In the genomic region with DNA sequence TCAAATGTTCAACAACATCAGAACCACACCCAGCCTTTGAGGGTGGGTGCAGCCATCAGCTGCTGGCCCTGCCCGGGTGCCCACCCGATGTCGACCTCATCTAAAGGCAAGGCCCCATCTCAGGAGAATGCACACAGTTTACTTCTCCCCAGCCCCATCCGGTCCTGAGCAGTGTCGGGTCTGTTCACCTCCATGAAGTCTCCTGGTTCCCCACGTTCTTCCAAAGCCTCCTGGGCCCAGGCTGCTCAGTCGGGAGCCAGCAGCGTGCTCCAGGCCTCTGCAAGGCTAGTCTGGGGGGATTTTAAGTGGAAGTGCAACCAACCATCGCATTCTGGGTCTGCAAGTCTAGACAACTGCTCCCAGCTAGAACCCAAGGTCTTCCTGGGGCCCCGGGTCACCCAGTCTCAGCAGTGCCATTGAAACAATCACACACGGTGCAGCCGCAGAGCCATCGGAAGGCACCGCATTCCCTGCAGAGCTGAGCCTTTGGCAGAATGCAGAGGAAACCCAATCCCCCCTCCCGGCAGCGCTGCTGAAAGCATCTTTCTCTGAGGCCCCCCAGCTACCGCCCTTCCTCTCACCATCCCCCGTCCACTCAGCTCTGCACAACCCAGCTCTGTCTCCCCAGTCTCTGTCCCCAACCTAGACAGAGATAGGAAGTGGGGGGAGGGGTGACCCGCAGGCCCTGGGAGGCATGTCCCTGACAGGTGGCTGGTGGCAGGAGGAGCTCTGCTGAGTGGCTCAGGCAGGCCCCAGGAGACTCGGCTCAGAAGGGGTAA, we compare ENCODE assay signal across 8 cellular contexts. TPM values are rescaled to one million over a fixed set of nuclear protein-coding genes. Genes with fewer than 3 reads are reported as not detected.
A peak's percentile ranks its signal among the peaks of the same experiment; 100 is the strongest.
DNase-seq lines count a peak whose midpoint lies in the region; ATAC-seq and TF ChIP-seq lines count a peak whose summit lies in the region.

No MANE protein-coding gene starts in this region.

- intact Hi-C loops in spleen (cut with DNase I; ENCODE audit: low total_unique reads), result no loop called here

- TF ChIP-seq EP300 in tibial nerve (IDR thresholded peaks at IDR 0.05), result no peak

- no peaks in the 10 kb centered on the region for H3K27me3 ChIP-seq in spleen (replicated peaks in 1 of 7)
- no peaks in the 10 kb centered on the region for H3K27me3 ChIP-seq in CD8-positive, alpha-beta memory T cell (ENCODE audit: insufficient read depth, low read length, poor library complexity, severe bottlenecking)
- H3K27me3 ChIP-seq in tibial nerve, result no peaks in the 10 kb centered on the region

- CTCF ChIA-PET in CD8-positive, alpha-beta memory T cell (lab: Charles Lee), result no interaction called here

- H3K4me3 Mint-ChIP-seq in activated naive CD8-positive, alpha-beta T cell treated with anti-CD3 and anti-CD28 coated beads, Interleukin-2, amount 10 ng/mL, durations not matched to agents 7 days and 5 days, result peak overlapping the region; percentile 48
- no peak overlapping the region for H3K4me3 Mint-ChIP-seq in activated naive CD8-positive, alpha-beta T cell treated with anti-CD3 and anti-CD28 coated beads, Interleukin-2, amount 50 U/mL, for 24 hours
- no peak overlapping the region for H3K4me3 Mint-ChIP-seq in CD8-positive, alpha-beta memory T cell

- TF ChIP-seq POLR2A in spleen (IDR thresholded peaks at IDR 0.05) (no peak), tibial nerve (IDR thresholded peaks at IDR 0.05) (no peak)

- peak overlapping the region; percentile 84 for H3K27ac Mint-ChIP-seq in activated naive CD8-positive, alpha-beta T cell treated with anti-CD3 and anti-CD28 coated beads, Interleukin-2, amount 10 ng/mL, durations not matched to agents 7 days and 5 days
- H3K27ac Mint-ChIP-seq in activated naive CD8-positive, alpha-beta T cell treated with anti-CD3 and anti-CD28 coated beads, Interleukin-2, amount 50 U/mL, for 24 hours, result no peak overlapping the region
- H3K27ac Mint-ChIP-seq in CD8-positive, alpha-beta memory T cell, result no peak overlapping the region

- 37 to 57% (median 41%) methylated on average over 15 to 20 of the region's 20 CpGs for WGBS in spleen, 5 donors
- WGBS in tibial nerve, 2 donors, result 37 to 43% methylated on average over 16 to 20 of the region's 20 CpGs

- 0 out of 2 replicates have a peak, but pooled peaks cover 4% of the 10 kb centered on the region for H3K9me3 ChIP-seq in SK-N-MC (ENCODE audit: low read depth, low read length)
- peaks cover 7 to 30% (median 25%) of the 10 kb centered on the region in 8 donors for H3K9me3 ChIP-seq in spleen
- H3K9me3 ChIP-seq in CD8-positive, alpha-beta memory T cell (ENCODE audit: low read length), result peaks cover 3% of the 10 kb centered on the region
- H3K9me3 ChIP-seq in tibial nerve, result peaks cover 0 to 14% (median 3%) of the 10 kb centered on the region in 4 donors

- H3K9me3 Mint-ChIP-seq in activated naive CD8-positive, alpha-beta T cell treated with anti-CD3 and anti-CD28 coated beads, Interleukin-2, amount 10 ng/mL, durations not matched to agents 7 days and 5 days, result peaks cover 7% of the 10 kb centered on the region
- H3K9me3 Mint-ChIP-seq in activated naive CD8-positive, alpha-beta T cell treated with anti-CD3 and anti-CD28 coated beads, Interleukin-2, amount 50 U/mL, for 24 hours, result peaks cover 9% of the 10 kb centered on the region
- H3K9me3 Mint-ChIP-seq in CD8-positive, alpha-beta memory T cell, result peaks cover 9 to 17% (median 13%) of the 10 kb centered on the region in 5 donors

- no peak for TF ChIP-seq CTCF in spleen (IDR thresholded peaks at IDR 0.05 in 8 of 11, conservative IDR thresholded peaks at IDR 0.05 in 3 of 11)
- no peak for TF ChIP-seq CTCF in tibial nerve (IDR thresholded peaks at IDR 0.05)

- H3K36me3 ChIP-seq in SK-N-MC (ENCODE audit: insufficient read depth, low read length) (no peaks in the 10 kb centered on the region), spleen (no peaks in the 10 kb centered on the region), tibial nerve (no peaks in the 10 kb centered on the region)
- H3K36me3 ChIP-seq in CD8-positive, alpha-beta memory T cell (ENCODE audit: insufficient read depth, low read length), result no peaks in the 10 kb centered on the region

- DNase-seq in activated naive CD8-positive, alpha-beta T cell treated with anti-CD3 and anti-CD28 coated beads, Interleukin-2, amount 10 ng/mL, durations not matched to agents 7 days and 5 days, result peak; percentile 64
- DNase-seq in activated naive CD8-positive, alpha-beta T cell treated with anti-CD3 and anti-CD28 coated beads, Interleukin-2, amount 50 U/mL, for 24 hours, result no peak
- DNase-seq in SK-N-MC (ENCODE audit: low read depth, low spot score), result no peak
- peak; percentile 87 for DNase-seq in spleen
- no peak for DNase-seq in COR-L47 (lab: John Stamatoyannopoulos, UW)
- no peak for DNase-seq in CD8-positive, alpha-beta memory T cell
- DNase-seq in tibial nerve (ENCODE audit: low spot score in 2 of 2), result no peak

- ATAC-seq in activated naive CD8-positive, alpha-beta T cell treated with anti-CD3 and anti-CD28 coated beads, Interleukin-2, amount 10 ng/mL, durations not matched to agents 7 days and 5 days (ENCODE audit: low read depth), result peak; percentile 92
- no peak for ATAC-seq in activated naive CD8-positive, alpha-beta T cell treated with anti-CD3 and anti-CD28 coated beads, Interleukin-2, amount 50 U/mL, for 24 hours
- peak; percentile 69 for ATAC-seq in HG03066 (IDR thresholded peaks at IDR 0.05; ENCODE audit: low read depth, unreplicated experiment)

- H3K27me3 Mint-ChIP-seq in activated naive CD8-positive, alpha-beta T cell treated with anti-CD3 and anti-CD28 coated beads, Interleukin-2, amount 10 ng/mL, durations not matched to agents 7 days and 5 days, result no peaks in the 10 kb centered on the region
- H3K27me3 Mint-ChIP-seq in activated naive CD8-positive, alpha-beta T cell treated with anti-CD3 and anti-CD28 coated beads, Interleukin-2, amount 50 U/mL, for 24 hours, result no peaks in the 10 kb centered on the region
- no peaks in the 10 kb centered on the region for H3K27me3 Mint-ChIP-seq in CD8-positive, alpha-beta memory T cell

- peaks cover 15 to 40% (median 32%) of the 10 kb centered on the region in 6 donors for H3K4me1 ChIP-seq in spleen
- no peaks in the 10 kb centered on the region for H3K4me1 ChIP-seq in CD8-positive, alpha-beta memory T cell (ENCODE audit: insufficient read depth, low read length)
- H3K4me1 ChIP-seq in tibial nerve, result peaks cover 0 to 6% (median 0%) of the 10 kb centered on the region in 4 donors

- H3K27ac ChIP-seq in SK-N-MC (peak overlapping the region; percentile 62), spleen (peak overlapping the region in 4 of 8 donors; percentile 8 to 67 (median 53)), tibial nerve (no peak overlapping the region)
- H3K27ac ChIP-seq in CD8-positive, alpha-beta memory T cell (ENCODE audit: low read depth, low read length), result no peak overlapping the region

- H3K36me3 Mint-ChIP-seq in activated naive CD8-positive, alpha-beta T cell treated with anti-CD3 and anti-CD28 coated beads, Interleukin-2, amount 10 ng/mL, durations not matched to agents 7 days and 5 days, result no peaks in the 10 kb centered on the region
- H3K36me3 Mint-ChIP-seq in activated naive CD8-positive, alpha-beta T cell treated with anti-CD3 and anti-CD28 coated beads, Interleukin-2, amount 50 U/mL, for 24 hours (ENCODE audit: low read depth), result no peaks in the 10 kb centered on the region
- H3K36me3 Mint-ChIP-seq in CD8-positive, alpha-beta memory T cell, result peaks cover 0 to 10% (median 2%) of the 10 kb centered on the region in 3 donors

- no peak overlapping the region for H3K9ac ChIP-seq in SK-N-MC (ENCODE audit: insufficient read length)

- H3K4me1 Mint-ChIP-seq in activated naive CD8-positive, alpha-beta T cell treated with anti-CD3 and anti-CD28 coated beads, Interleukin-2, amount 10 ng/mL, durations not matched to agents 7 days and 5 days, result peaks cover 10% of the 10 kb centered on the region
- peaks cover 7% of the 10 kb centered on the region for H3K4me1 Mint-ChIP-seq in activated naive CD8-positive, alpha-beta T cell treated with anti-CD3 and anti-CD28 coated beads, Interleukin-2, amount 50 U/mL, for 24 hours
- H3K4me1 Mint-ChIP-seq in CD8-positive, alpha-beta memory T cell, result peaks cover 0 to 16% (median 0%) of the 10 kb centered on the region in 3 donors

- H3K4me3 ChIP-seq in SK-N-MC (no peak overlapping the region), spleen (peak overlapping the region in 2 of 8 donors; percentile 13 to 56), tibial nerve (no peak overlapping the region)
- no peak overlapping the region for H3K4me3 ChIP-seq in CD8-positive, alpha-beta memory T cell (ENCODE audit: low read length)

- POLR2A ChIA-PET in activated naive CD8-positive, alpha-beta T cell treated with anti-CD3 and anti-CD28 coated beads, Interleukin-2, amount 10 ng/mL, durations not matched to agents 7 days and 5 days (lab: Charles Lee), result no interaction called here
- POLR2A ChIA-PET in CD8-positive, alpha-beta memory T cell (lab: Charles Lee), result no interaction called here

RNA-seq across cellular contexts. Expression of gene ESPNL, which starts 8.5 kb away (rescaled TPM):
- under 1 TPM; 0.09 to 0.11 TPM for total RNA-seq in activated naive CD8-positive, alpha-beta T cell treated with anti-CD3 and anti-CD28 coated beads, Interleukin-2, amount 10 ng/mL, durations not matched to agents 7 days and 5 days
- total RNA-seq in spleen (1 to 10 TPM in 4 of 7 donors, under 1 TPM in 3; 0.65 to 5.1 (median 1.5) TPM), tibial nerve (1 to 10 TPM in 1 of 4 donors, under 1 TPM in 1, not detected in 2; 0.44 to 2.1 TPM)
- 1 to 10 TPM; 1.3 to 6.2 (median 3.8) TPM for polyA plus RNA-seq in spleen
- total RNA-seq in CD8-positive, alpha-beta memory T cell, result not detected
- polyA plus RNA-seq in CD8-positive, alpha-beta memory T cell, result not detected

RNA-seq across cellular contexts. Expression of gene KLHL30, which starts 29.9 kb away (rescaled TPM):
- not detected for total RNA-seq in activated naive CD8-positive, alpha-beta T cell treated with anti-CD3 and anti-CD28 coated beads, Interleukin-2, amount 10 ng/mL, durations not matched to agents 7 days and 5 days
- under 1 TPM in 5 of 7 donors, not detected in 2; 0.15 to 0.85 (median 0.23) TPM for total RNA-seq in spleen
- under 1 TPM; 0.09 to 0.29 (median 0.22) TPM for polyA plus RNA-seq in spleen
- total RNA-seq in CD8-positive, alpha-beta memory T cell, result not detected
- polyA plus RNA-seq in CD8-positive, alpha-beta memory T cell, result not detected
- 1 to 10 TPM in 3 of 4 donors, under 1 TPM in 1; 0.63 to 2.1 (median 1.6) TPM for total RNA-seq in tibial nerve

RNA-seq across cellular contexts. Expression of gene SCLY, which starts 47.8 kb away (rescaled TPM):
- 10 to 100 TPM; 27.8 to 30.6 TPM for total RNA-seq in activated naive CD8-positive, alpha-beta T cell treated with anti-CD3 and anti-CD28 coated beads, Interleukin-2, amount 10 ng/mL, durations not matched to agents 7 days and 5 days
- total RNA-seq in spleen (10 to 100 TPM; 13.5 to 22.7 (median 17.5) TPM), tibial nerve (10 to 100 TPM; 13.6 to 23.3 (median 17.6) TPM)
- 1 to 10 TPM; 5.8 to 10.0 (median 6.7) TPM for polyA plus RNA-seq in spleen
- total RNA-seq in CD8-positive, alpha-beta memory T cell, result 10 to 100 TPM; 64.8 to 70.5 TPM
- 16.1 TPM for polyA plus RNA-seq in CD8-positive, alpha-beta memory T cell

RNA-seq across cellular contexts. Expression of gene ERFE, which starts 50.2 kb away (rescaled TPM):
- total RNA-seq in activated naive CD8-positive, alpha-beta T cell treated with anti-CD3 and anti-CD28 coated beads, Interleukin-2, amount 10 ng/mL, durations not matched to agents 7 days and 5 days, result under 1 TPM in 1 of 2 experiments, not detected in 1; 0.42 TPM
- total RNA-seq in spleen (10 to 100 TPM in 1 of 7 donors, 1 to 10 TPM in 5, under 1 TPM in 1; 0.49 to 11.0 (median 2.4) TPM), tibial nerve (not detected)
- under 1 TPM; 0.06 to 0.63 (median 0.16) TPM for polyA plus RNA-seq in spleen
- total RNA-seq in CD8-positive, alpha-beta memory T cell, result under 1 TPM in 1 of 2 experiments, not detected in 1; 0.24 TPM
- polyA plus RNA-seq in CD8-positive, alpha-beta memory T cell, result not detected

Comparison
In these comparisons a context has a peak if more than half of its experiments do, and no peak if none do; other contexts are left out.
1. DNase-seq: peak in activated naive CD8-positive, alpha-beta T cell treated with anti-CD3 and anti-CD28 coated beads, Interleukin-2, amount 10 ng/mL, durations not matched to agents 7 days and 5 days (single experiment) and spleen (single experiment); none in activated naive CD8-positive, alpha-beta T cell treated with anti-CD3 and anti-CD28 coated beads, Interleukin-2, amount 50 U/mL, for 24 hours (single experiment), SK-N-MC (single experiment), COR-L47 (single experiment), CD8-positive, alpha-beta memory T cell (0 of 5) and tibial nerve (0 of 2).